Comparison of ENCODE assay signal across 8 cellular contexts in genomic region chr10:118046491-118047362, GRCh38. TPM values are rescaled to one million over a fixed set of nuclear protein-coding genes. Genes with fewer than 3 reads are reported as not detected.
A peak's percentile ranks its signal among the peaks of the same experiment; 100 is the strongest.
DNase-seq lines count a peak whose midpoint lies in the region; ATAC-seq, FAIRE-seq and TF ChIP-seq lines count a peak whose summit lies in the region.

TSS of gene RAB11FIP2 (minus strand) at chr10:118046941. CDS start at chr10:118046163, 778 bp downstream.

- peaks cover 43% of the 10 kb centered on the region for H3K79me2 ChIP-seq in astrocyte (ENCODE audit: insufficient read depth, low read length)
- H3K79me2 ChIP-seq in hepatocyte, result peaks cover 41% of the 10 kb centered on the region

- H3K4me3 ChIP-seq in astrocyte (ENCODE audit: insufficient read depth, low read depth, low read length) (peak within 1 kb of the TSS; percentile 76), hepatocyte (peak within 1 kb of the TSS; percentile 76)

- no peaks in the 10 kb centered on the region for H3K9me3 Mint-ChIP-seq in T-helper 2 cell treated with Interferon-gamma antibody and Interleukin-4, amounts not matched to agents 5 μg/mL and 100 μg/mL, for 36 hours
- no peaks in the 10 kb centered on the region for H3K9me3 Mint-ChIP-seq in astrocyte (ENCODE audit: unreplicated experiment)

- H3K9me3 ChIP-seq in astrocyte (ENCODE audit: insufficient read depth, low read depth, low read length) (no peaks in the 10 kb centered on the region), hepatocyte (ENCODE audit: low read depth) (no peaks in the 10 kb centered on the region)

- peaks cover 22% of the 10 kb centered on the region for H3K4me1 Mint-ChIP-seq in T-helper 2 cell treated with Interferon-gamma antibody and Interleukin-4, amounts not matched to agents 5 μg/mL and 100 μg/mL, for 36 hours (ENCODE audit: low read depth)
- peaks cover 6% of the 10 kb centered on the region for H3K4me1 Mint-ChIP-seq in astrocyte (ENCODE audit: low read depth, unreplicated experiment)

- H4K20me1 ChIP-seq in astrocyte (ENCODE audit: insufficient read depth, low read length) (peaks cover 4% of the 10 kb centered on the region), hepatocyte (ENCODE audit: insufficient read depth, poor library complexity, severe bottlenecking) (peaks cover 3% of the 10 kb centered on the region)

- FAIRE-seq in astrocyte (lab: Jason Lieb, UNC), result no peak

- H3K9ac ChIP-seq in astrocyte (ENCODE audit: low read length), result peak within 1 kb of the TSS; percentile 87

- peak within 1 kb of the TSS; percentile 94 for H3K4me3 Mint-ChIP-seq in T-helper 2 cell treated with Interferon-gamma antibody and Interleukin-4, amounts not matched to agents 5 μg/mL and 100 μg/mL, for 36 hours
- peak within 1 kb of the TSS; percentile 93 for H3K4me3 Mint-ChIP-seq in astrocyte (ENCODE audit: unreplicated experiment)

- peaks cover 12% of the 10 kb centered on the region for H3K27me3 Mint-ChIP-seq in T-helper 2 cell treated with Interferon-gamma antibody and Interleukin-4, amounts not matched to agents 5 μg/mL and 100 μg/mL, for 36 hours (ENCODE audit: low read depth)
- H3K27me3 Mint-ChIP-seq in astrocyte (ENCODE audit: low read depth, unreplicated experiment), result no peaks in the 10 kb centered on the region

- H3K9me2 ChIP-seq in hepatocyte (replicated peaks; ENCODE audit: insufficient read depth), result no peaks in the 10 kb centered on the region

- H3K36me3 Mint-ChIP-seq in T-helper 2 cell treated with Interferon-gamma antibody and Interleukin-4, amounts not matched to agents 5 μg/mL and 100 μg/mL, for 36 hours (ENCODE audit: low read depth), result no peaks in the 10 kb centered on the region
- no peaks in the 10 kb centered on the region for H3K36me3 Mint-ChIP-seq in astrocyte (ENCODE audit: low read depth, unreplicated experiment)

- H3K27ac ChIP-seq in astrocyte (ENCODE audit: low read depth, low read length), result peak within 1 kb of the TSS; percentile 79
- peak within 1 kb of the TSS; percentile 97 for H3K27ac ChIP-seq in hepatocyte

- no peak for TF ChIP-seq CTCF in astrocyte (IDR thresholded peaks at IDR 0.05; ENCODE audit: insufficient read depth, low read depth, low read length)
- peak; percentile 24 for TF ChIP-seq CTCF in hepatocyte (IDR thresholded peaks at IDR 0.05; ENCODE audit: poor library complexity)

- WGBS in hepatocyte (ENCODE audit: low lambda C conversion rate, missing lambda C conversion rate), result 2% methylated on average over 30 of the region's 80 CpGs

- H3K27me3 ChIP-seq in astrocyte (ENCODE audit: insufficient read depth, low read length) (no peaks in the 10 kb centered on the region), hepatocyte (no peaks in the 10 kb centered on the region)

- H2AFZ ChIP-seq in astrocyte (ENCODE audit: low read depth, low read length) (peak within 1 kb of the TSS; percentile 87), hepatocyte (peak within 1 kb of the TSS; percentile 100)

- peak within 1 kb of the TSS; percentile 88 for H3K4me2 ChIP-seq in astrocyte (ENCODE audit: low read length)
- H3K4me2 ChIP-seq in hepatocyte, result peak within 1 kb of the TSS; percentile 92

- H3K4me1 ChIP-seq in astrocyte (ENCODE audit: insufficient read depth, low read length) (peaks cover 14% of the 10 kb centered on the region), hepatocyte (ENCODE audit: insufficient read depth) (peaks cover 15% of the 10 kb centered on the region)

- H3K36me3 ChIP-seq in astrocyte (ENCODE audit: insufficient read depth, low read length) (no peaks in the 10 kb centered on the region), hepatocyte (replicated peaks; ENCODE audit: insufficient read depth, low read depth) (no peaks in the 10 kb centered on the region)

- peak within 1 kb of the TSS; percentile 84 for H3K27ac Mint-ChIP-seq in T-helper 2 cell treated with Interferon-gamma antibody and Interleukin-4, amounts not matched to agents 5 μg/mL and 100 μg/mL, for 36 hours
- peak within 1 kb of the TSS; percentile 77 for H3K27ac Mint-ChIP-seq in astrocyte (ENCODE audit: unreplicated experiment)

- DNase-seq in NCI-H146 (lab: John Stamatoyannopoulos, UW) (peak; percentile 98), astrocyte (ENCODE audit: low read depth) (peak; percentile 75), hepatocyte (ENCODE audit: low spot score) (peak; percentile 96), retina (peak; percentile 95), OCI-M2 (lab: John Stamatoyannopoulos, UW; ENCODE audit: unreplicated experiment) (no peak)
- peak; percentile 92 for DNase-seq in T-helper 2 cell treated with Interferon-gamma antibody and Interleukin-4, amounts not matched to agents 5 μg/mL and 100 μg/mL, for 36 hours (ENCODE audit: low spot score)

- ATAC-seq in GM18502 (IDR thresholded peaks at IDR 0.05; ENCODE audit: poor library complexity, unreplicated experiment) (peak; percentile 95), HG02884 (IDR thresholded peaks at IDR 0.05; ENCODE audit: unreplicated experiment) (peak; percentile 95)

RNA-seq across cellular contexts. Expression of gene RAB11FIP2, which starts in this region (rescaled TPM):
- total RNA-seq in astrocyte (13.5 and 17.4 TPM in 2 replicates), hepatocyte (32.5 and 38.4 TPM in 2 replicates)
- 9.7 and 14.4 TPM in 2 replicates for polyA plus RNA-seq in hepatocyte
